In the genomic region with DNA sequence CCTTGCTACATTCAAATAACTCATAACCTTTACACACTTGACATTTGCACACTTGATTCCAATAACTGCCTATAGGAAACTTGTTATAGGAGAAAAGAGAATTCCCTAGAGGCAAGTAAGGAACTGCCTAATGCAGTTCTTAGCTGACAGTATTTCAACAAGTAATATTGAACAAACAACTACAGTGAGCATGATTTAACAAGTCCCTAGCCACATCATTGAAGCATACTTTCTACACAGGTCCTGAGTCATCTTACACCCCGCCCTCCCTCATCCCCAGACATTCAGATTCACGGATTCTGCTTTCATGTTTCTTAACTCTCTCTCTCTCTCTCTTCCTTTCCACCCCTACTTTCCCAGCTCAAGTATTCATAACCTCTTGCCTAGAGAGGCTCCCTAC, we compare ENCODE assay signal across 26 cellular contexts.
DNase-seq lines count a peak whose midpoint lies in the region; ATAC-seq and TF ChIP-seq lines count a peak whose summit lies in the region.
"Had no signal": no experiment of that assay in that cellular context is flagged by ENCODE, and none has a peak within 500 bp of the region (broad histone marks: within the 10 kb centered on the region; RNA-seq: fewer than 3 reads in every experiment).

No MANE protein-coding gene starts in this region.

- intact Hi-C loops in PC-3 (cut with micrococcal nuclease): no loop called here
- intact Hi-C loops in esophagus squamous epithelium (cut with DNase I): no loop called here
- intact Hi-C loops in adrenal gland (cut with DNase I): no loop called here

- WGBS in esophagus squamous epithelium, 2 donors: 33 to 45% methylated on average over 2 of the region's 2 CpGs
- 64 to 79% (median 76%) methylated on average over 2 of the region's 2 CpGs for WGBS in adrenal gland, 4 donors

- H3K4me3 ChIP-seq in PC-3 (ENCODE audit: low read length) (no peak overlapping the region), esophagus squamous epithelium (no peak overlapping the region), adrenal gland (no peak overlapping the region)
- H3K4me3 ChIP-seq: A549, ascending aorta, MG63, SJSA1 had no signal

- no peak overlapping the region for H3K4me2 ChIP-seq in PC-3 (ENCODE audit: low read length)
- H3K4me2 ChIP-seq: A549 had no signal

- POLR2A ChIA-PET in PC-3 (lab: Charles Lee; ENCODE audit: unreplicated experiment): no interaction called here

- no peak overlapping the region for H3K9ac ChIP-seq in PC-3 (ENCODE audit: low read length)

- no peaks in the 10 kb centered on the region for H3F3A ChIP-seq in PC-3 (ENCODE audit: low read length, unreplicated experiment)

- no TSS peak for BruUV-seq in PC-3 (replicated peaks; lab: Mats Ljungman, UMichigan)

- DNase-seq in A172 (ENCODE audit: low spot score) (peak; percentile 53), HCEC 1CT (peak; percentile 39), PC-3 (peak; percentile 26), esophagus squamous epithelium (lab: John Stamatoyannopoulos, UW) (no peak), NCI-H187 treated with DMSO at 0.1 percent for 48 hours (lab: John Stamatoyannopoulos, UW) (no peak), adrenal gland (no peak)
- DNase-seq: activated CD8-positive, alpha-beta T cell treated with anti-CD3 and anti-CD28 coated beads, Interleukin-2, amount 10 ng/mL, durations not matched to agents 7 days and 5 days; activated effector memory CD4-positive, alpha-beta T cell treated with Interleukin-2 at 50 U/mL for 16 hours; activated naive CD8-positive, alpha-beta T cell treated with anti-CD3 and anti-CD28 coated beads for 36 hours; AML-193; caudate nucleus; CD4-positive, alpha-beta T cell; glutamatergic neuron; GOT3; islet precursor cell; MG63; NCI-H1417 treated with DMSO at 0.1 percent for 48 hours; NCI-H524; NK-92 treated with Interleukin-12 subunit alpha and Interleukin-12 subunit beta, amount 100 ng/mL, for 24 hours; stimulated activated naive CD4-positive, alpha-beta T cell treated with Interleukin-2 at 50 U/mL for 16 hours had no signal

- no peaks in the 10 kb centered on the region for H3K9me3 ChIP-seq in PC-3 (ENCODE audit: low read length)
- H3K9me3 ChIP-seq in esophagus squamous epithelium: peaks cover 0 to 4% (median 0%) of the 10 kb centered on the region in 3 donors
- H3K9me3 ChIP-seq in adrenal gland (replicated peaks in 1 of 3): no peaks in the 10 kb centered on the region
- H3K9me3 ChIP-seq: A549, ascending aorta, MG63, SJSA1 had no signal

- H3K4me1 ChIP-seq in PC-3 (ENCODE audit: insufficient read depth, low read length): no peaks in the 10 kb centered on the region
- peaks cover 0 to 19% (median 7%) of the 10 kb centered on the region in 3 donors for H3K4me1 ChIP-seq in esophagus squamous epithelium
- no peaks in the 10 kb centered on the region for H3K4me1 ChIP-seq in adrenal gland (replicated peaks in 1 of 2)
- H3K4me1 ChIP-seq: A549, ascending aorta, SJSA1 had no signal

- ATAC-seq in PC-3 (no peak), HG02610 (IDR thresholded peaks at IDR 0.05; ENCODE audit: unreplicated experiment) (no peak), SK-N-SH treated with all-trans-retinoic acid at 6 μM for 48 hours (no peak)
- ATAC-seq: activated CD8-positive, alpha-beta T cell treated with anti-CD3 and anti-CD28 coated beads, Interleukin-2, amount 10 ng/mL, durations not matched to agents 7 days and 5 days; natural killer cell treated with Interleukin-12 subunit alpha and Interleukin-12 subunit beta and Interleukin-15 and Interleukin-18, amount 100 ng/mL, for 72 hours had no signal

- H3K27me3 ChIP-seq in PC-3 (ENCODE audit: low read length): peaks cover 53% of the 10 kb centered on the region
- no peaks in the 10 kb centered on the region for H3K27me3 ChIP-seq in esophagus squamous epithelium
- H3K27me3 ChIP-seq in adrenal gland: no peaks in the 10 kb centered on the region
- H3K27me3 ChIP-seq: ascending aorta, MG63, SJSA1 had no signal

- TF ChIP-seq POLR2A in esophagus squamous epithelium (IDR thresholded peaks at IDR 0.05): no peak
- TF ChIP-seq POLR2A in adrenal gland (IDR thresholded peaks at IDR 0.05): no peak

- no peaks in the 10 kb centered on the region for H3K9me2 ChIP-seq in PC-3 (replicated peaks; ENCODE audit: low read length)

- CTCF ChIA-PET in PC-3 (lab: Charles Lee): no interaction called here

- no peak overlapping the region for H2AFZ ChIP-seq in PC-3 (ENCODE audit: low read length)

- H3K36me3 ChIP-seq in PC-3 (ENCODE audit: low read depth, low read length) (no peaks in the 10 kb centered on the region), esophagus squamous epithelium (no peaks in the 10 kb centered on the region), adrenal gland (replicated peaks in 1 of 2) (no peaks in the 10 kb centered on the region)
- H3K36me3 ChIP-seq: ascending aorta, MG63, SJSA1 had no signal

- no peaks in the 10 kb centered on the region for H4K20me1 ChIP-seq in PC-3 (ENCODE audit: low read length)

- no peaks in the 10 kb centered on the region for H3K79me2 ChIP-seq in PC-3 (ENCODE audit: low read length)

- no peak for TF ChIP-seq CTCF in PC-3 (conservative IDR thresholded peaks at IDR 0.05; ENCODE audit: low read depth, low read length)
- peak in 1 of 6 experiments; percentile 30 for TF ChIP-seq CTCF in esophagus squamous epithelium (IDR thresholded peaks at IDR 0.05)
- no peak for TF ChIP-seq CTCF in adrenal gland (IDR thresholded peaks at IDR 0.05)

- H3K27ac ChIP-seq in PC-3 (ENCODE audit: low read length) (no peak overlapping the region), esophagus squamous epithelium (peak overlapping the region; percentile 6 to 65 (median 34)), adrenal gland (no peak overlapping the region)
- H3K27ac ChIP-seq: A549, ascending aorta, SJSA1 had no signal

TF ChIP-seq in SK-N-SH treated with all-trans-retinoic acid at 6 μM for 48 hours, 23 proteins besides CTCF, POLR2A, EP300 and RAD21 (continues in another document):
- TF ChIP-seq, protein P1, sequence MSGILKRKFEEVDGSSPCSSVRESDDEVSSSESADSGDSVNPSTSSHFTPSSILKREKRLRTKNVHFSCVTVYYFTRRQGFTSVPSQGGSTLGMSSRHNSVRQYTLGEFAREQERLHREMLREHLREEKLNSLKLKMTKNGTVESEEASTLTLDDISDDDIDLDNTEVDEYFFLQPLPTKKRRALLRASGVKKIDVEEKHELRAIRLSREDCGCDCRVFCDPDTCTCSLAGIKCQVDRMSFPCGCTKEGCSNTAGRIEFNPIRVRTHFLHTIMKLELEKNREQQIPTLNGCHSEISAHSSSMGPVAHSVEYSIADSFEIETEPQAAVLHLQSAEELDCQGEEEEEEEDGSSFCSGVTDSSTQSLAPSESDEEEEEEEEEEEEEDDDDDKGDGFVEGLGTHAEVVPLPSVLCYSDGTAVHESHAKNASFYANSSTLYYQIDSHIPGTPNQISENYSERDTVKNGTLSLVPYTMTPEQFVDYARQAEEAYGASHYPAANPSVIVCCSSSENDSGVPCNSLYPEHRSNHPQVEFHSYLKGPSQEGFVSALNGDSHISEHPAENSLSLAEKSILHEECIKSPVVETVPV (CRISPR knock-in tag; IDR thresholded peaks at IDR 0.05): no peak
- TF ChIP-seq, protein P2, sequence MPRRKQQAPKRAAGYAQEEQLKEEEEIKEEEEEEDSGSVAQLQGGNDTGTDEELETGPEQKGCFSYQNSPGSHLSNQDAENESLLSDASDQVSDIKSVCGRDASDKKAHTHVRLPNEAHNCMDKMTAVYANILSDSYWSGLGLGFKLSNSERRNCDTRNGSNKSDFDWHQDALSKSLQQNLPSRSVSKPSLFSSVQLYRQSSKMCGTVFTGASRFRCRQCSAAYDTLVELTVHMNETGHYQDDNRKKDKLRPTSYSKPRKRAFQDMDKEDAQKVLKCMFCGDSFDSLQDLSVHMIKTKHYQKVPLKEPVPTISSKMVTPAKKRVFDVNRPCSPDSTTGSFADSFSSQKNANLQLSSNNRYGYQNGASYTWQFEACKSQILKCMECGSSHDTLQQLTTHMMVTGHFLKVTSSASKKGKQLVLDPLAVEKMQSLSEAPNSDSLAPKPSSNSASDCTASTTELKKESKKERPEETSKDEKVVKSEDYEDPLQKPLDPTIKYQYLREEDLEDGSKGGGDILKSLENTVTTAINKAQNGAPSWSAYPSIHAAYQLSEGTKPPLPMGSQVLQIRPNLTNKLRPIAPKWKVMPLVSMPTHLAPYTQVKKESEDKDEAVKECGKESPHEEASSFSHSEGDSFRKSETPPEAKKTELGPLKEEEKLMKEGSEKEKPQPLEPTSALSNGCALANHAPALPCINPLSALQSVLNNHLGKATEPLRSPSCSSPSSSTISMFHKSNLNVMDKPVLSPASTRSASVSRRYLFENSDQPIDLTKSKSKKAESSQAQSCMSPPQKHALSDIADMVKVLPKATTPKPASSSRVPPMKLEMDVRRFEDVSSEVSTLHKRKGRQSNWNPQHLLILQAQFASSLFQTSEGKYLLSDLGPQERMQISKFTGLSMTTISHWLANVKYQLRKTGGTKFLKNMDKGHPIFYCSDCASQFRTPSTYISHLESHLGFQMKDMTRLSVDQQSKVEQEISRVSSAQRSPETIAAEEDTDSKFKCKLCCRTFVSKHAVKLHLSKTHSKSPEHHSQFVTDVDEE (CRISPR knock-in tag; IDR thresholded peaks at IDR 0.05): no peak
- TF ChIP-seq TCF4 (CRISPR knock-in tag; IDR thresholded peaks at IDR 0.05; ENCODE audit: borderline replicate concordance): no peak
- no peak for TF ChIP-seq OSR1 (CRISPR knock-in tag; IDR thresholded peaks at IDR 0.05)
- TF ChIP-seq PPARA (CRISPR knock-in tag; IDR thresholded peaks at IDR 0.05; ENCODE audit: borderline replicate concordance): no peak
- no peak for TF ChIP-seq ZNF565 (CRISPR knock-in tag; conservative IDR thresholded peaks at IDR 0.05; ENCODE audit: low read depth)
- TF ChIP-seq ZC3H10 (CRISPR knock-in tag; IDR thresholded peaks at IDR 0.05): no peak
- TF ChIP-seq ARNTL (CRISPR knock-in tag; IDR thresholded peaks at IDR 0.05; ENCODE audit: borderline replicate concordance, low read depth): no peak
- no peak for TF ChIP-seq ISL1 (CRISPR knock-in tag; IDR thresholded peaks at IDR 0.05)
- TF ChIP-seq, protein P3, sequence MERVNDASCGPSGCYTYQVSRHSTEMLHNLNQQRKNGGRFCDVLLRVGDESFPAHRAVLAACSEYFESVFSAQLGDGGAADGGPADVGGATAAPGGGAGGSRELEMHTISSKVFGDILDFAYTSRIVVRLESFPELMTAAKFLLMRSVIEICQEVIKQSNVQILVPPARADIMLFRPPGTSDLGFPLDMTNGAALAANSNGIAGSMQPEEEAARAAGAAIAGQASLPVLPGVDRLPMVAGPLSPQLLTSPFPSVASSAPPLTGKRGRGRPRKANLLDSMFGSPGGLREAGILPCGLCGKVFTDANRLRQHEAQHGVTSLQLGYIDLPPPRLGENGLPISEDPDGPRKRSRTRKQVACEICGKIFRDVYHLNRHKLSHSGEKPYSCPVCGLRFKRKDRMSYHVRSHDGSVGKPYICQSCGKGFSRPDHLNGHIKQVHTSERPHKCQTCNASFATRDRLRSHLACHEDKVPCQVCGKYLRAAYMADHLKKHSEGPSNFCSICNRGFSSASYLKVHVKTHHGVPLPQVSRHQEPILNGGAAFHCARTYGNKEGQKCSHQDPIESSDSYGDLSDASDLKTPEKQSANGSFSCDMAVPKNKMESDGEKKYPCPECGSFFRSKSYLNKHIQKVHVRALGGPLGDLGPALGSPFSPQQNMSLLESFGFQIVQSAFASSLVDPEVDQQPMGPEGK (CRISPR knock-in tag; IDR thresholded peaks at IDR 0.05; ENCODE audit: borderline replicate concordance): no peak

Comparison
In these comparisons a context has a peak if more than half of its experiments do, and no peak if none do; other contexts are left out.
1. DNase-seq: peak in A172 (single experiment), HCEC 1CT (single experiment) and PC-3 (single experiment); none in esophagus squamous epithelium (single experiment), NCI-H187 treated with DMSO at 0.1 percent for 48 hours (single experiment) and adrenal gland (0 of 7).
2. H3K27ac ChIP-seq: peak in esophagus squamous epithelium (4 of 4); none in PC-3 (single experiment) and adrenal gland (0 of 5).